8 cellular contexts compared by ENCODE assay signal in genomic region chr1:117606608-117607261, GRCh38. TPM values are rescaled to one million over a fixed set of nuclear protein-coding genes. Genes with fewer than 3 reads are reported as not detected.
A peak's percentile ranks its signal among the peaks of the same experiment; 100 is the strongest.
DNase-seq lines count a peak whose midpoint lies in the region; ATAC-seq and TF ChIP-seq lines count a peak whose summit lies in the region.

No MANE protein-coding gene starts in this region.

- TF ChIP-seq CTCF in fibroblast of mammary gland (conservative IDR thresholded peaks at IDR 0.05; ENCODE audit: control insufficient read depth, insufficient read depth, low read depth, low read length) (no peak), thoracic aorta (IDR thresholded peaks at IDR 0.05) (no peak)

- H3K9me3 ChIP-seq in MG63: no peaks in the 10 kb centered on the region
- H3K9me3 ChIP-seq in neuron (ENCODE audit: low read length): no peaks in the 10 kb centered on the region
- no peaks in the 10 kb centered on the region for H3K9me3 ChIP-seq in thoracic aorta

- peak; percentile 9 for ATAC-seq in GM18909 (IDR thresholded peaks at IDR 0.05; ENCODE audit: poor library complexity, unreplicated experiment)
- no peak for ATAC-seq in thoracic aorta (ENCODE audit: insufficient number of reproducible peaks, low FRiP score, low read depth)

- H3K4me3 ChIP-seq in MG63 (peak overlapping the region; percentile 58), fibroblast of mammary gland (ENCODE audit: control insufficient read depth, low read depth, low read length) (peak overlapping the region; percentile 57), neuron (ENCODE audit: low read length) (peak overlapping the region; percentile 94), thoracic aorta (peak overlapping the region; percentile 83)

- H3K27me3 ChIP-seq in MG63: no peaks in the 10 kb centered on the region
- peaks cover 56% of the 10 kb centered on the region for H3K27me3 ChIP-seq in neuron (ENCODE audit: insufficient read depth, low read length)
- H3K27me3 ChIP-seq in thoracic aorta (replicated peaks; ENCODE audit: insufficient read depth): no peaks in the 10 kb centered on the region

- H3K36me3 ChIP-seq in MG63: no peaks in the 10 kb centered on the region
- H3K36me3 ChIP-seq in neuron (ENCODE audit: insufficient read depth, low read length): no peaks in the 10 kb centered on the region
- no peaks in the 10 kb centered on the region for H3K36me3 ChIP-seq in thoracic aorta

- H3K4me1 ChIP-seq in neuron (ENCODE audit: insufficient read depth, low read length) (peaks cover 14% of the 10 kb centered on the region), thoracic aorta (ENCODE audit: control insufficient read depth in 1 of 2, low read depth in 2 of 2) (peaks cover 22 to 34% of the 10 kb centered on the region in 2 donors)

- DNase-seq in MG63 (no peak), activated T-cell treated with anti-CD3 and anti-CD28 coated beads for 48 hours (ENCODE audit: low read depth) (peak; percentile 34), fibroblast of mammary gland (ENCODE audit: low read depth) (peak; percentile 20), thoracic aorta (ENCODE audit: low spot score) (no peak), NCI-H2196 (lab: John Stamatoyannopoulos, UW; ENCODE audit: unreplicated experiment) (no peak), D341Med (ENCODE audit: low spot score) (no peak)

- peak overlapping the region; percentile 99 for H2AFZ ChIP-seq in neuron (ENCODE audit: low read depth, low read length)

- peak overlapping the region; percentile 64 to 71 for H3K27ac ChIP-seq in thoracic aorta

RNA-seq across cellular contexts. Expression of gene TENT5C, which starts 0.9 kb away (rescaled TPM):
- total RNA-seq in MG63 (2014; rRNA removed; shearing (Covaris generic); ENCODE audit: low replicate concordance): 6.2 and 6.4 TPM in 2 replicates
- total RNA-seq in thoracic aorta: 1 to 10 TPM; 5.4 to 6.9 TPM

Comparison
In these comparisons a context has a peak if more than half of its experiments do, and no peak if none do; other contexts are left out.
1. DNase-seq: peak in activated T-cell treated with anti-CD3 and anti-CD28 coated beads for 48 hours (single experiment) and fibroblast of mammary gland (single experiment); none in MG63 (single experiment), thoracic aorta (single experiment), NCI-H2196 (single experiment) and D341Med (single experiment).
2. Peak in every context shown above with its lines, with median percentiles within 50 percentile points of each other: H3K4me3 ChIP-seq.